17 cellular contexts compared by ENCODE assay signal in genomic region chr6:33661118-33661838, GRCh38. TPM values are rescaled to one million over a fixed set of nuclear protein-coding genes. Genes with fewer than 3 reads are reported as not detected.
DNase-seq lines count a peak whose midpoint lies in the region; ATAC-seq and TF ChIP-seq lines count a peak whose summit lies in the region.
"Had no signal": no experiment of that assay in that cellular context is flagged by ENCODE, and none has a peak within 500 bp of the region (broad histone marks: within the 10 kb centered on the region; RNA-seq: fewer than 3 reads in every experiment).

No MANE protein-coding gene starts in this region.

- H4K20me1 ChIP-seq in neural cell (ENCODE audit: insufficient read depth), result no peaks in the 10 kb centered on the region

- H3K9me3 ChIP-seq in neural cell (ENCODE audit: low read length), result no peaks in the 10 kb centered on the region
- H3K9me3 ChIP-seq: HAP-1 had no signal

- H3K79me2 ChIP-seq in neural cell (replicated peaks; ENCODE audit: insufficient read depth, low read length), result no peaks in the 10 kb centered on the region

- no peaks in the 10 kb centered on the region for H3F3A ChIP-seq in neural cell (ENCODE audit: insufficient read depth, low read length, poor library complexity, severe bottlenecking)

- no peak for TF ChIP-seq RAD21 in neural cell (conservative IDR thresholded peaks at IDR 0.05)

- ATAC-seq in omental fat pad (ENCODE audit: low FRiP score) (no peak), GM21825 (IDR thresholded peaks at IDR 0.05; ENCODE audit: unreplicated experiment) (no peak), HG02642 (IDR thresholded peaks at IDR 0.05; ENCODE audit: poor library complexity, unreplicated experiment) (no peak)
- ATAC-seq: CD8-positive, alpha-beta T cell; PC-3 had no signal

- DNase-seq in DMS153 (lab: John Stamatoyannopoulos, UW) (peak; percentile 7), DMS153 treated with DMSO at 0.1 percent for 48 hours (lab: John Stamatoyannopoulos, UW; ENCODE audit: unreplicated experiment) (no peak), NCI-H1436 treated with DMSO at 0.1 percent for 48 hours (lab: John Stamatoyannopoulos, UW) (peak; percentile 4), NCI-H748 (lab: John Stamatoyannopoulos, UW; ENCODE audit: unreplicated experiment) (peak; percentile 86), omental fat pad (ENCODE audit: low spot score) (no peak)
- DNase-seq: CD8-positive, alpha-beta T cell; KBM-7; NCI-H1092; NCI-H2107; NCI-H510A; PC-3; T-helper 9 cell had no signal

- H3K36me3 ChIP-seq in neural cell (ENCODE audit: insufficient read depth, low read length), result no peaks in the 10 kb centered on the region

- TF ChIP-seq EP300 in neural cell (conservative IDR thresholded peaks at IDR 0.05; ENCODE audit: poor library complexity, severe bottlenecking), result peak; percentile 83

- TF ChIP-seq CTCF in neural cell (IDR thresholded peaks at IDR 0.05; ENCODE audit: poor library complexity, severe bottlenecking), result no peak
- TF ChIP-seq CTCF in omental fat pad (IDR thresholded peaks at IDR 0.05), result no peak

- H3K27ac ChIP-seq in neural cell (ENCODE audit: low read length), result peak overlapping the region; percentile 23
- H3K27ac ChIP-seq: 22Rv1 had no signal

- no peaks in the 10 kb centered on the region for H3K9me2 ChIP-seq in neural cell (ENCODE audit: insufficient read depth, low read length)

- no peak overlapping the region for H3K9ac ChIP-seq in neural cell (ENCODE audit: low read length)

- no peak overlapping the region for H3K4me2 ChIP-seq in neural cell (ENCODE audit: low read length)

- no peak overlapping the region for H2AFZ ChIP-seq in neural cell (ENCODE audit: low read depth, low read length)

- no peak overlapping the region for H3K4me3 ChIP-seq in neural cell (ENCODE audit: low read length)
- H3K4me3 ChIP-seq: HAP-1 had no signal

- no peaks in the 10 kb centered on the region for H3K27me3 ChIP-seq in neural cell (ENCODE audit: insufficient read depth, low read depth, low read length)

TF ChIP-seq in neural cell, 6 proteins besides CTCF, POLR2A, EP300 and RAD21:
- TF ChIP-seq TAF1 (IDR thresholded peaks at IDR 0.05; ENCODE audit: low read depth) (no peak), POLR2AphosphoS5 (IDR thresholded peaks at IDR 0.05) (peak; percentile 74)

RNA-seq across cellular contexts. Expression of gene ITPR3, which starts 40.2 kb away (rescaled TPM):
- polyA plus RNA-seq in neural cell, result 0.11 and 0.16 TPM in 2 replicates
- polyA minus RNA-seq in neural cell, result 0.23 and 0.24 TPM in 2 replicates
- 10 to 100 TPM; 25.7 to 62.0 (median 35.9) TPM for total RNA-seq in omental fat pad

RNA-seq across cellular contexts. Expression of gene UQCC2, which starts 50.2 kb away (rescaled TPM):
- polyA plus RNA-seq in neural cell, result 109 and 123 TPM in 2 replicates
- polyA minus RNA-seq in neural cell, result 32.3 and 39.4 TPM in 2 replicates
- total RNA-seq in omental fat pad, result 10 to 100 TPM; 10.4 to 19.6 (median 15.5) TPM

Comparison
In these comparisons a context has a peak if more than half of its experiments do, and no peak if none do; other contexts are left out.
1. DNase-seq: peak in DMS153 (single experiment), NCI-H1436 treated with DMSO at 0.1 percent for 48 hours (single experiment) and NCI-H748 (single experiment); none in DMS153 treated with DMSO at 0.1 percent for 48 hours (single experiment) and omental fat pad (single experiment).